Comparison of ENCODE assay signal across 11 cellular contexts in genomic region chr12:130778776-130779175, GRCh38.
"Had no signal": no experiment of that assay in that cellular context is flagged by ENCODE, and none has a peak within 500 bp of the region (broad histone marks: within the 10 kb centered on the region; RNA-seq: fewer than 3 reads in every experiment).

No MANE protein-coding gene starts in this region.

- H3K27ac ChIP-seq: GM23248 had no signal

- H3K4me3 ChIP-seq: GM23248, GM23338, HAP-1 had no signal

- H3K9me3 Mint-ChIP-seq: GM23338, H9, HFFc6 had no signal

- H3K27ac Mint-ChIP-seq: GM23338, HFFc6 had no signal

- H3K9ac ChIP-seq: GM23248 had no signal

- ATAC-seq: GM23338, HCT116 had no signal

- H3K4me2 ChIP-seq: GM23338 had no signal

- H3K4me1 ChIP-seq: HAP-1 had no signal

- H3K36me3 ChIP-seq: HAP-1 had no signal

- FAIRE-seq: H1, H54 had no signal

- H3K4me3 Mint-ChIP-seq: GM23338, H9, HFFc6 had no signal

- H3K9me3 ChIP-seq: HAP-1 had no signal

- DNase-seq: GM23248, GOT3, H7, H9, HCEC 1CT, HFFc6 had no signal

- H2AFZ ChIP-seq: GM23248, GM23338 had no signal
